In the genomic region with DNA sequence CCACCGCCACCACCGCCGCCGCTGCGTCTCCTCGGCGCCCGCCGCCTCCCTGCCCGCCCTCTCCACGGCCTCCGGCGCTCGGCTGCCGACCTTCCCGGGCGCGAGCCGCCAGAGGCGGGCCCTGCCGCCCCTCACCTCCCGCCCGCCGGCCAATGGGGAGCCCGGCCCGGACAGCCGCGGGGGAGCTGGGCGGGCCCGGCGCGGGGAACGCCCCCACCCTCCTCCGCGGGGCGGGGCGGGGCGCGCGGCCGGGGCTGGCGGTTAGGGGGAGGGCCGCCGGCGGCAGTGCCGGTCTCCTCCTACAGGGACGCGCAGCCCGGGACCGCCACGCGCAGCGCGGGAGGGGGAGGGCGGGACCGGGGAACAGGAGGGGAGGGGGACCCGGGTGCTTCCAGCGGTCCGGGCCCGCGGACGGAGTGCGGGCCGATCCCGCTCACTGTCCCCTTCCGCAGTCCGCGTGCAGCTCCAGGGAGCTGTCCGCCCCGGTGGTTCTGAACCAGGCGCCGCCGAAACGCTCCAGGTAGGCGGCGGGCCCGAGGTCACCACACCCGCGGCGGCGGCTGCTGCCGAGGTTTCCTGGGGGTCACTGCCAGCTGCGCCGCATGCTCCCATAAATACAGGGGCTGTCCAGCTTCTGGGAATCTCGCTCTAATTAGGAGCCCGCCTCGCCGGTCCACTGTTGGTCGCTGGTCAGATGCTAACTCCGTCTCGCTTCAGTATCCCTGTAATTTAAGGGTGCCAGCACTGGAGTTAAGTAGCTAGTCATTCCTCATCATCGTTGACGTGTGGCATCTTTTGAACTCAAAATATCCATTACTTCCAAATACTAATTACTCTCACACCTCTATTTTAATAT, we compare ENCODE assay signal across 8 cellular contexts. TPM values are rescaled to one million over a fixed set of nuclear protein-coding genes. Genes with fewer than 3 reads are reported as not detected.
DNase-seq lines count a peak whose midpoint lies in the region; ATAC-seq and TF ChIP-seq lines count a peak whose summit lies in the region.

PGBD5 (minus strand) TSS at position 87 of the 856 bp plus-strand sequence. CDS start 404 bp downstream, outside the sequence.

- CTCF ChIA-PET in activated CD8-positive, alpha-beta memory T cell treated with anti-CD3 and anti-CD28 coated beads, Interleukin-2, amount 10 ng/mL, durations not matched to agents 7 days and 5 days (lab: Charles Lee), result no interaction called here

- DNase-seq in CD14-positive monocyte (ENCODE audit: low spot score) (peak; percentile 58), NCI-H748 treated with DMSO at 0.1 percent for 48 hours (lab: John Stamatoyannopoulos, UW) (peak; percentile 45), epithelial cell of esophagus (ENCODE audit: low read depth) (peak; percentile 70), mucosa of descending colon (peak; percentile 72 to 90 (median 88))
- peak; percentile 66 for DNase-seq in activated CD8-positive, alpha-beta memory T cell treated with anti-CD3 and anti-CD28 coated beads, Interleukin-2, amount 10 ng/mL, durations not matched to agents 7 days and 5 days
- DNase-seq in stimulated activated CD8-positive, alpha-beta memory T cell treated with anti-CD3 and anti-CD28 coated beads, Interleukin-7, amount 100 ng/mL, for 48 hours (ENCODE audit: extremely low read depth in 1 of 2, low read depth in 1 of 2), result peak; percentile 20 to 25

- ATAC-seq in GM19397 (IDR thresholded peaks at IDR 0.05; ENCODE audit: unreplicated experiment) (peak; percentile 87), HG03521 (IDR thresholded peaks at IDR 0.05; ENCODE audit: unreplicated experiment) (peak; percentile 79), mucosa of descending colon (peak; percentile 97)
- ATAC-seq in activated CD8-positive, alpha-beta memory T cell treated with anti-CD3 and anti-CD28 coated beads, Interleukin-2, amount 10 ng/mL, durations not matched to agents 7 days and 5 days, result peak; percentile 80

- H3K9me3 Mint-ChIP-seq in CD14-positive monocyte, result peaks cover 0 to 25% (median 13%) of the 10 kb centered on the region in 7 donors
- H3K9me3 Mint-ChIP-seq in activated CD8-positive, alpha-beta memory T cell treated with anti-CD3 and anti-CD28 coated beads, Interleukin-2, amount 10 ng/mL, durations not matched to agents 7 days and 5 days (ENCODE audit: low read depth), result no peaks in the 10 kb centered on the region

- peaks cover 54 to 64% (median 56%) of the 10 kb centered on the region in 3 donors for H3K27me3 Mint-ChIP-seq in CD14-positive monocyte (ENCODE audit: low read depth in 3 of 3)
- H3K27me3 Mint-ChIP-seq in activated CD8-positive, alpha-beta memory T cell treated with anti-CD3 and anti-CD28 coated beads, Interleukin-2, amount 10 ng/mL, durations not matched to agents 7 days and 5 days, result peaks cover 61% of the 10 kb centered on the region

- peak within 1 kb of the TSS in 1 of 7 donors; percentile 75 for H3K27ac Mint-ChIP-seq in CD14-positive monocyte
- no peak within 1 kb of the TSS for H3K27ac Mint-ChIP-seq in activated CD8-positive, alpha-beta memory T cell treated with anti-CD3 and anti-CD28 coated beads, Interleukin-2, amount 10 ng/mL, durations not matched to agents 7 days and 5 days

- no peaks in the 10 kb centered on the region for H3K9me3 ChIP-seq in mucosa of descending colon

- intact Hi-C loops in CD14-positive monocyte (cut with micrococcal nuclease), result no loop called here
- intact Hi-C loops in mucosa of descending colon (cut with DNase I, micrococcal nuclease), result no loop called here

- no peaks in the 10 kb centered on the region for H3K36me3 ChIP-seq in mucosa of descending colon (ENCODE audit: low read depth)

- H3K4me3 Mint-ChIP-seq in CD14-positive monocyte, result peak within 1 kb of the TSS; percentile 65 to 80
- peak within 1 kb of the TSS; percentile 35 for H3K4me3 Mint-ChIP-seq in activated CD8-positive, alpha-beta memory T cell treated with anti-CD3 and anti-CD28 coated beads, Interleukin-2, amount 10 ng/mL, durations not matched to agents 7 days and 5 days

- H3K4me3 ChIP-seq in epithelial cell of esophagus (ENCODE audit: low read length) (peak within 1 kb of the TSS; percentile 41), mucosa of descending colon (peak within 1 kb of the TSS; percentile 14)

- TF ChIP-seq CTCF in CD14-positive monocyte (IDR thresholded peaks at IDR 0.05) (no peak), epithelial cell of esophagus (IDR thresholded peaks at IDR 0.05; ENCODE audit: insufficient read depth, low read depth, low read length, missing control alignments) (no peak), mucosa of descending colon (IDR thresholded peaks at IDR 0.05) (no peak)

- peaks cover 11% of the 10 kb centered on the region for H3K4me1 ChIP-seq in mucosa of descending colon (ENCODE audit: low read depth)

- peaks cover 13% of the 10 kb centered on the region for H3K4me1 Mint-ChIP-seq in CD14-positive monocyte
- H3K4me1 Mint-ChIP-seq in activated CD8-positive, alpha-beta memory T cell treated with anti-CD3 and anti-CD28 coated beads, Interleukin-2, amount 10 ng/mL, durations not matched to agents 7 days and 5 days, result peaks cover 23% of the 10 kb centered on the region

- peaks cover 3 to 5% of the 10 kb centered on the region in 2 donors for H3K36me3 Mint-ChIP-seq in CD14-positive monocyte
- H3K36me3 Mint-ChIP-seq in activated CD8-positive, alpha-beta memory T cell treated with anti-CD3 and anti-CD28 coated beads, Interleukin-2, amount 10 ng/mL, durations not matched to agents 7 days and 5 days, result peaks cover 2% of the 10 kb centered on the region

RNA-seq across cellular contexts. Expression of gene PGBD5, which starts in this region (rescaled TPM):
- polyA plus RNA-seq in CD14-positive monocyte, result not detected
- total RNA-seq in activated CD8-positive, alpha-beta memory T cell treated with anti-CD3 and anti-CD28 coated beads, Interleukin-2, amount 10 ng/mL, durations not matched to agents 7 days and 5 days, result not detected
- 1 to 10 TPM; 1.4 to 3.2 (median 2.7) TPM for total RNA-seq in mucosa of descending colon

Comparison
In these comparisons a context has a peak if more than half of its experiments do, and no peak if none do; other contexts are left out.
1. Peak in every context shown above with its lines: DNase-seq, ATAC-seq and H3K4me3 ChIP-seq.
2. Peak in DNase-seq in CD14-positive monocyte; RNA of the gene not detected or under 1 TPM.
3. Peak in DNase-seq and ATAC-seq in activated CD8-positive, alpha-beta memory T cell treated with anti-CD3 and anti-CD28 coated beads, Interleukin-2, amount 10 ng/mL, durations not matched to agents 7 days and 5 days; RNA of the gene not detected or under 1 TPM.
4. DNase-seq: peak in every context shown above with its lines; median percentile 88 in mucosa of descending colon; 70 in epithelial cell of esophagus; 66 in activated CD8-positive, alpha-beta memory T cell treated with anti-CD3 and anti-CD28 coated beads, Interleukin-2, amount 10 ng/mL, durations not matched to agents 7 days and 5 days; 58 in CD14-positive monocyte; 45 in NCI-H748 treated with DMSO at 0.1 percent for 48 hours; 22 in stimulated activated CD8-positive, alpha-beta memory T cell treated with anti-CD3 and anti-CD28 coated beads, Interleukin-7, amount 100 ng/mL, for 48 hours.